In genomic region chr2:177908824-177909223, GRCh38 we compare ENCODE assay signal across 5 cellular contexts.
"Had no signal": no experiment of that assay in that cellular context is flagged by ENCODE, and none has a peak within 500 bp of the region (broad histone marks: within the 10 kb centered on the region; RNA-seq: fewer than 3 reads in every experiment).

No MANE protein-coding gene starts in this region.

- H3K4me2 ChIP-seq: GM23338 had no signal

- DNase-seq: HCEC 1CT, IMR-90 had no signal

- H3K27ac Mint-ChIP-seq: H9 had no signal

- ATAC-seq: K562 had no signal

- H3K9me3 Mint-ChIP-seq: GM23338, H9 had no signal

- H3K4me3 ChIP-seq: GM23338, K562 had no signal

- H3K4me3 Mint-ChIP-seq: GM23338, H9 had no signal
